ENCODE assay signal across 8 cellular contexts in genomic region chr13:100129605-100130004, GRCh38. TPM values are rescaled to one million over a fixed set of nuclear protein-coding genes. Genes with fewer than 3 reads are reported as not detected.
DNase-seq lines count a peak whose midpoint lies in the region; ATAC-seq and TF ChIP-seq lines count a peak whose summit lies in the region.

No MANE protein-coding gene starts in this region.

- H2BK5ac ChIP-seq in H9 (ENCODE audit: insufficient read length, low read length) = no peak overlapping the region

- H3K36me3 ChIP-seq in lower lobe of right lung = no peaks in the 10 kb centered on the region
- H3K36me3 ChIP-seq in esophagus squamous epithelium = no peaks in the 10 kb centered on the region

- H3K9me3 Mint-ChIP-seq in H9 = no peaks in the 10 kb centered on the region

- no peaks in the 10 kb centered on the region for H3K79me2 ChIP-seq in H9 (ENCODE audit: insufficient read depth, low read length)

- H3K9me3 ChIP-seq in H9 (ENCODE audit: control insufficient read depth, low read depth, low read length) (no peaks in the 10 kb centered on the region), lower lobe of right lung (no peaks in the 10 kb centered on the region), esophagus squamous epithelium (no peaks in the 10 kb centered on the region)

- no peak overlapping the region for H2BK12ac ChIP-seq in H9 (ENCODE audit: insufficient read length, low read depth, low read length)

- H3K56ac ChIP-seq in H9 (ENCODE audit: insufficient read length, low read depth, low read length) = no peak overlapping the region

- no peaks in the 10 kb centered on the region for H3K23me2 ChIP-seq in H9 (ENCODE audit: insufficient read length, low read depth, low read length, poor library complexity, severe bottlenecking)

- no peak overlapping the region for H3T11ph ChIP-seq in H9 (ENCODE audit: low read length)

- no CpG with 5 or more reads among the region's 2 CpGs for WGBS in H9 (ENCODE audit: extremely low coverage, insufficient read length, low lambda C conversion rate)
- 25 to 28% methylated on average over 2 of the region's 2 CpGs for WGBS in esophagus squamous epithelium, 2 donors

- H3K27ac ChIP-seq in H9 (ENCODE audit: insufficient read length, low read depth, low read length) = no peak overlapping the region
- no peak overlapping the region for H3K27ac ChIP-seq in lower lobe of right lung
- H3K27ac ChIP-seq in esophagus squamous epithelium = no peak overlapping the region

- peaks cover 5% of the 10 kb centered on the region; the same call in 1 of the 2 replicates for H3K4me1 ChIP-seq in H9 (ENCODE audit: insufficient read depth, low read length)
- peaks cover 12% of the 10 kb centered on the region for H3K4me1 ChIP-seq in lower lobe of right lung
- H3K4me1 ChIP-seq in esophagus squamous epithelium = peaks cover 3 to 7% (median 5%) of the 10 kb centered on the region in 3 donors

- no peak overlapping the region for H3K4ac ChIP-seq in H9 (ENCODE audit: low read depth, low read length)

- no peak overlapping the region for H2AK5ac ChIP-seq in H9 (ENCODE audit: insufficient read length, low read length)

- H3K4me3 Mint-ChIP-seq in H9 = no peak overlapping the region; a peak in 2 of 5 replicates

- H3K18ac ChIP-seq in H9 (ENCODE audit: insufficient read length, low read depth, low read length) = no peak overlapping the region

- DNase-seq in H9 (no peak), NB4 (ENCODE audit: low read depth) (peak; percentile 78), lower lobe of right lung (no peak), NCI-H2081 treated with DMSO at 0.1 percent for 48 hours (lab: John Stamatoyannopoulos, UW) (no peak), esophagus squamous epithelium (lab: John Stamatoyannopoulos, UW) (no peak), DMS79 treated with DMSO at 0.1 percent for 48 hours (lab: John Stamatoyannopoulos, UW) (no peak)
- DNase-seq in activated naive CD4-positive, alpha-beta T cell treated with anti-CD3 and anti-CD28 coated beads, Interleukin-2, amount 50 U/mL, for 16 hours = no peak

- no peak overlapping the region for H2AFZ ChIP-seq in H9 (ENCODE audit: low read length)

- H2BK15ac ChIP-seq in H9 (ENCODE audit: low read depth, low read length) = no peak overlapping the region

- peak overlapping the region; percentile 76 to 90 (median 79) for H3K27ac Mint-ChIP-seq in H9

- H3K4me2 ChIP-seq in H9 (ENCODE audit: insufficient read depth, insufficient read length, low read length) = no peak overlapping the region

- no peak for TF ChIP-seq POLR2A in NB4 (IDR thresholded peaks at IDR 0.05; ENCODE audit: extremely low read depth, insufficient read length)
- TF ChIP-seq POLR2A in esophagus squamous epithelium (IDR thresholded peaks at IDR 0.05) = no peak

- H3K4me1 Mint-ChIP-seq in H9 = peaks cover 40 to 47% of the 10 kb centered on the region in 2 experiments

- intact Hi-C loops in lower lobe of right lung (cut with DNase I) (no loop called here), esophagus squamous epithelium (cut with DNase I) (no loop called here)

- H2BK120ac ChIP-seq in H9 (ENCODE audit: low read depth, low read length, poor library complexity, severe bottlenecking) = no peak overlapping the region

- H3K79me1 ChIP-seq in H9 (ENCODE audit: insufficient read depth, low read depth, low read length, poor library complexity, severe bottlenecking) = no peaks in the 10 kb centered on the region

- H4K91ac ChIP-seq in H9 (ENCODE audit: insufficient read length, low read depth, low read length) = peak overlapping the region; percentile 9

- no peak overlapping the region for H3K4me3 ChIP-seq in NB4 (ENCODE audit: low read depth, low read length)
- no peak overlapping the region for H3K4me3 ChIP-seq in lower lobe of right lung
- no peak overlapping the region for H3K4me3 ChIP-seq in esophagus squamous epithelium

- H4K5ac ChIP-seq in H9 (ENCODE audit: insufficient read length, low read depth, low read length) = no peak overlapping the region

- H3K14ac ChIP-seq in H9 (ENCODE audit: insufficient read depth, low read length) = no peak overlapping the region; the same call in 1 of the 2 replicates

- H3K36me3 Mint-ChIP-seq in H9 (ENCODE audit: insufficient read depth in 1 of 3, low read depth in 3 of 3) = peaks cover 4 to 10% (median 6%) of the 10 kb centered on the region in 3 experiments; a peak in 5 of 7 replicates

- H3K27me3 Mint-ChIP-seq in H9 (ENCODE audit: low read depth) = no peaks in the 10 kb centered on the region

- no peak for TF ChIP-seq CTCF in H9 (conservative IDR thresholded peaks at IDR 0.05)
- TF ChIP-seq CTCF in NB4 (IDR thresholded peaks at IDR 0.05; ENCODE audit: low read depth, low read length) = no peak
- TF ChIP-seq CTCF in lower lobe of right lung (IDR thresholded peaks at IDR 0.05) = no peak
- no peak for TF ChIP-seq CTCF in esophagus squamous epithelium (IDR thresholded peaks at IDR 0.05)

- no peak overlapping the region for H4K8ac ChIP-seq in H9 (replicated peaks; ENCODE audit: insufficient read length, low read depth, low read length)

- peak; percentile 75 for ATAC-seq in GM18858 (IDR thresholded peaks at IDR 0.05; ENCODE audit: unreplicated experiment)
- ATAC-seq in lower lobe of right lung = peak; percentile 58 to 68

- no peak overlapping the region for H3K23ac ChIP-seq in H9 (ENCODE audit: insufficient read length, low read depth, low read length)

- H2BK20ac ChIP-seq in H9 (ENCODE audit: low read depth, low read length, poor library complexity, severe bottlenecking) = no peak overlapping the region

- H3K9ac ChIP-seq in H9 (ENCODE audit: extremely low read depth, insufficient read length, low read length) = no peak overlapping the region

- no peaks in the 10 kb centered on the region for H4K20me1 ChIP-seq in H9 (ENCODE audit: control insufficient read depth, insufficient read depth, insufficient read length)

- H3K27me3 ChIP-seq in H9 (ENCODE audit: insufficient read depth, low read length) (no peaks in the 10 kb centered on the region), lower lobe of right lung (ENCODE audit: low read depth) (no peaks in the 10 kb centered on the region), esophagus squamous epithelium (no peaks in the 10 kb centered on the region)

RNA-seq across cellular contexts. Expression of gene PCCA, which starts 40.7 kb away (rescaled TPM):
- total RNA-seq in H9 (2021) = 54.2 and 56.5 TPM in 2 replicates
- 37.8 TPM for total RNA-seq in lower lobe of right lung
- total RNA-seq in esophagus squamous epithelium = 10 to 100 TPM; 21.5 to 46.5 (median 30.2) TPM
